Comparison of ENCODE assay signal across 8 cellular contexts in genomic region chr5:173887610-173888472, GRCh38. TPM values are rescaled to one million over a fixed set of nuclear protein-coding genes. Genes with fewer than 3 reads are reported as not detected.
DNase-seq lines count a peak whose midpoint lies in the region; TF ChIP-seq lines count a peak whose summit lies in the region.

CPEB4 (plus strand) TSS chr5:173888349; CDS start chr5:173889734, 1,385 bp downstream.

- POLR2A ChIA-PET in activated CD8-positive, alpha-beta memory T cell treated with anti-CD3 and anti-CD28 coated beads for 36 hours (lab: Charles Lee): interaction anchor here (0.7 to 1.7 kb wide), 3 partner anchors 30 to 272 kb away, joined by 3 to 16 read pairs (median 4); partner anchors contain the start of gene BOD1

- CTCF ChIA-PET in activated CD8-positive, alpha-beta memory T cell treated with anti-CD3 and anti-CD28 coated beads for 36 hours (lab: Charles Lee): interaction anchor here (0.6 to 1.2 kb wide), 2 partner anchors 246 to 272 kb away, joined by 3 to 4 read pairs; no protein-coding TSS in a partner anchor

- no peak for TF ChIP-seq CTCF in GM20000 (IDR thresholded peaks at IDR 0.05; ENCODE audit: extremely low read depth, missing control alignments)

- DNase-seq in CMK (ENCODE audit: low read depth) (peak; percentile 95), GM20000 (ENCODE audit: low spot score) (peak; percentile 98), HT-29 (ENCODE audit: low spot score) (peak; percentile 99), NOMO-1 (lab: John Stamatoyannopoulos, UW; ENCODE audit: unreplicated experiment in 2 of 2) (peak; percentile 97 to 98), lung microvascular endothelial cell (ENCODE audit: low read depth in 2 of 2) (peak; percentile 100)
- peak; percentile 93 for DNase-seq in effector CD8-positive, alpha-beta T cell (lab: John Stamatoyannopoulos, UW)
- peak; percentile 90 to 96 (median 92) for DNase-seq in stimulated activated CD4-positive, alpha-beta T cell treated with anti-CD3 and anti-CD28 coated beads, TNF-alpha, amount 100 ng/mL, for 48 hours (ENCODE audit: low read depth in 3 of 3)

RNA-seq across cellular contexts. Expression of gene CPEB4, which starts in this region (rescaled TPM):
- total RNA-seq in HT-29 (2014; rRNA removed; shearing (Covaris generic)): 7.0 and 7.2 TPM in 2 replicates
- total RNA-seq in activated CD8-positive, alpha-beta memory T cell treated with anti-CD3 and anti-CD28 coated beads for 36 hours: 10 to 100 TPM; 12.2 to 12.3 TPM
- total RNA-seq in lung microvascular endothelial cell: 10.0 and 22.8 TPM in 2 replicates

Comparison
In these comparisons a context has a peak if more than half of its experiments do, and no peak if none do; other contexts are left out.
1. Peak in every context shown above with its lines: DNase-seq.